Comparison of ENCODE assay signal across 25 cellular contexts in the genomic region with DNA sequence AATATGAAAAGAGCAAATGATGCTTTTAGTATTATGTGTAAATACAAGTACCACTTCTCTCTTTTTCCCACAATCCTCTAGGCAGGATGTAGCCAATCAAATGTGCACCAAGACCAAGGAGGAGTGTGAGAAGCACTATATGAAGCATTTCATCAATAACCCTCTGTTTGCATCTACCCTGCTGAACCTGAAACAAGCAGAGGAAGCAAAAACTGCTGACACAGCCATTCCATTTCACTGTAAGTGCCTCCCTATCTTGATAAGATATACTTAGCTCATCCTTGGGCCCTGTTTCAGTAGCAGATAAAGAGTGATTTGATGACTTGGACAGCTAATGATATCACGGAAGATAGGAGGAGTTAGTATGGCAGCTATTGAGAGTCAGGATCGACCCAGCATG. TPM values are rescaled to one million over a fixed set of nuclear protein-coding genes. Genes with fewer than 3 reads are reported as not detected.
DNase-seq lines count a peak whose midpoint lies in the region; TF ChIP-seq lines count a peak whose summit lies in the region.
"Had no signal": no experiment of that assay in that cellular context is flagged by ENCODE, and none has a peak within 500 bp of the region (broad histone marks: within the 10 kb centered on the region; RNA-seq: fewer than 3 reads in every experiment).

No MANE protein-coding gene starts in this region.

- no peak overlapping the region for H3K4me3 Mint-ChIP-seq in activated CD4-positive, alpha-beta memory T cell treated with anti-CD3 and anti-CD28 coated beads for 36 hours
- H3K4me3 Mint-ChIP-seq: B cell; CD8-positive, alpha-beta T cell; IgD-negative memory B cell had no signal

- CTCF ChIA-PET in activated CD4-positive, alpha-beta memory T cell treated with anti-CD3 and anti-CD28 coated beads for 36 hours (lab: Charles Lee) = interaction anchor here (1.1 to 1.2 kb wide), 2 partner anchors 10 to 67 kb away, joined by 3 to 4 read pairs; no protein-coding TSS in a partner anchor

- DNase-seq in activated CD4-positive, alpha-beta memory T cell treated with anti-CD3 and anti-CD28 coated beads for 36 hours = no peak
- peak; percentile 8 to 21 for DNase-seq in erythroblast (lab: John Stamatoyannopoulos, UW)
- DNase-seq in stimulated activated CD4-positive, alpha-beta T cell treated with anti-CD3 and anti-CD28 coated beads, Interleukin-4, amount 100 ng/mL, for 4 hours = no peak
- no peak for DNase-seq in ureter (ENCODE audit: low spot score)
- no peak for DNase-seq in NCI-H510A treated with DMSO at 0.1 percent for 48 hours (lab: John Stamatoyannopoulos, UW)
- DNase-seq: Calu3; CD8-positive, alpha-beta T cell; DMS79 treated with DMSO at 0.1 percent for 48 hours; GF-D8; GOT3; HCEC 1CT; Kasumi-1; MV-4-11; NCI-H1105; NCI-H146; NCI-H1930; NCI-H2107; NCI-H524 treated with DMSO at 0.1 percent for 48 hours; SHP77 had no signal

- no peaks in the 10 kb centered on the region for H4K20me1 ChIP-seq in KMS-11 (ENCODE audit: insufficient read depth)

- intact Hi-C loops in activated CD4-positive, alpha-beta memory T cell treated with anti-CD3 and anti-CD28 coated beads for 36 hours (cut with micrococcal nuclease) = no loop called here

- H3K27ac ChIP-seq in ACC112 (ENCODE audit: low read depth, low read length) (peak overlapping the region; percentile 76), KMS-11 (peak overlapping the region; percentile 4)
- H3K27ac ChIP-seq: C4-2B, RWPE1 had no signal

- H3K9ac ChIP-seq in KMS-11 = no peak overlapping the region

- H3K9me3 Mint-ChIP-seq in activated CD4-positive, alpha-beta memory T cell treated with anti-CD3 and anti-CD28 coated beads for 36 hours = no peaks in the 10 kb centered on the region
- H3K9me3 Mint-ChIP-seq: CD8-positive, alpha-beta T cell; IgD-negative memory B cell had no signal

- H3K27ac Mint-ChIP-seq in activated CD4-positive, alpha-beta memory T cell treated with anti-CD3 and anti-CD28 coated beads for 36 hours = peak overlapping the region; percentile 6
- H3K27ac Mint-ChIP-seq: B cell; CD8-positive, alpha-beta T cell; IgD-negative memory B cell had no signal

- H3K36me3 ChIP-seq in ACC112 (ENCODE audit: insufficient read depth, low read length) = peaks cover 38% of the 10 kb centered on the region
- peaks cover 6% of the 10 kb centered on the region; the same call in 1 of the 2 replicates for H3K36me3 ChIP-seq in KMS-11 (ENCODE audit: insufficient read depth)

- H3K27me3 ChIP-seq in ACC112 (ENCODE audit: insufficient read depth, low read length) (no peaks in the 10 kb centered on the region), KMS-11 (ENCODE audit: insufficient read depth, low read depth) (no peaks in the 10 kb centered on the region)

- H3K4me3 ChIP-seq in ACC112 (ENCODE audit: low read depth, low read length) (no peak overlapping the region), KMS-11 (IDR thresholded peaks at IDR 0.05; ENCODE audit: insufficient read depth, low read depth, low read length) (no peak overlapping the region)

- TF ChIP-seq POLR2A in erythroblast (IDR thresholded peaks at IDR 0.05; ENCODE audit: low read length) = no peak

- H3K36me3 Mint-ChIP-seq in activated CD4-positive, alpha-beta memory T cell treated with anti-CD3 and anti-CD28 coated beads for 36 hours = peaks cover 38% of the 10 kb centered on the region

- H3K4me2 ChIP-seq in KMS-11 = peak overlapping the region; percentile 26; the same call in 1 of the 2 replicates

- H3K4me1 Mint-ChIP-seq in activated CD4-positive, alpha-beta memory T cell treated with anti-CD3 and anti-CD28 coated beads for 36 hours (ENCODE audit: low read depth) = peaks cover 4% of the 10 kb centered on the region

- H3K79me2 ChIP-seq in ACC112 (ENCODE audit: control insufficient read depth, insufficient read depth, low read length, unreplicated experiment) (no peaks in the 10 kb centered on the region), KMS-11 (ENCODE audit: insufficient read depth, low read depth) (no peaks in the 10 kb centered on the region)

- H3K27me3 Mint-ChIP-seq in activated CD4-positive, alpha-beta memory T cell treated with anti-CD3 and anti-CD28 coated beads for 36 hours = no peaks in the 10 kb centered on the region
- H3K27me3 Mint-ChIP-seq: B cell, IgD-negative memory B cell had no signal

- POLR2A ChIA-PET in activated CD4-positive, alpha-beta memory T cell treated with anti-CD3 and anti-CD28 coated beads for 36 hours (lab: Charles Lee) = interaction anchor here (1.1 kb wide), 1 partner anchor 54 kb away, joined by 3 read pairs; no protein-coding TSS in a partner anchor

- no peak for TF ChIP-seq CTCF in KMS-11 (conservative IDR thresholded peaks at IDR 0.05; ENCODE audit: low read depth, low read length)

- H2AFZ ChIP-seq in ACC112 (ENCODE audit: low read length, unreplicated experiment) (no peak overlapping the region), KMS-11 (ENCODE audit: low read depth) (no peak overlapping the region)

- H3K4me1 ChIP-seq in ACC112 (ENCODE audit: control insufficient read depth, insufficient read depth, low read length, unreplicated experiment) = peaks cover 4% of the 10 kb centered on the region
- H3K4me1 ChIP-seq in KMS-11 (ENCODE audit: low read depth, poor library complexity, severe bottlenecking) = peaks cover 27% of the 10 kb centered on the region

RNA-seq across cellular contexts. Expression of a gene that starts 33.7 kb away (rescaled TPM):
- 10 to 100 TPM; 35.8 to 36.5 TPM for total RNA-seq in activated CD4-positive, alpha-beta memory T cell treated with anti-CD3 and anti-CD28 coated beads for 36 hours
- total RNA-seq in ureter = 33.7 TPM

RNA-seq across cellular contexts. Expression of a gene that starts 33.8 kb away (rescaled TPM):
- 10 to 100 TPM; 58.2 to 64.4 TPM for total RNA-seq in activated CD4-positive, alpha-beta memory T cell treated with anti-CD3 and anti-CD28 coated beads for 36 hours
- total RNA-seq in ureter = 159 TPM

RNA-seq across cellular contexts. Expression of a gene that starts 49.3 kb away (rescaled TPM):
- total RNA-seq in activated CD4-positive, alpha-beta memory T cell treated with anti-CD3 and anti-CD28 coated beads for 36 hours = 10 to 100 TPM; 17.4 to 19.0 TPM
- total RNA-seq in ureter = 7.3 TPM

Comparison
In these comparisons a context has a peak if more than half of its experiments do, and no peak if none do; other contexts are left out.
1. DNase-seq: peak in erythroblast (2 of 2); none in activated CD4-positive, alpha-beta memory T cell treated with anti-CD3 and anti-CD28 coated beads for 36 hours (single experiment), stimulated activated CD4-positive, alpha-beta T cell treated with anti-CD3 and anti-CD28 coated beads, Interleukin-4, amount 100 ng/mL, for 4 hours (0 of 2), ureter (single experiment) and NCI-H510A treated with DMSO at 0.1 percent for 48 hours (single experiment).